In the genomic region with DNA sequence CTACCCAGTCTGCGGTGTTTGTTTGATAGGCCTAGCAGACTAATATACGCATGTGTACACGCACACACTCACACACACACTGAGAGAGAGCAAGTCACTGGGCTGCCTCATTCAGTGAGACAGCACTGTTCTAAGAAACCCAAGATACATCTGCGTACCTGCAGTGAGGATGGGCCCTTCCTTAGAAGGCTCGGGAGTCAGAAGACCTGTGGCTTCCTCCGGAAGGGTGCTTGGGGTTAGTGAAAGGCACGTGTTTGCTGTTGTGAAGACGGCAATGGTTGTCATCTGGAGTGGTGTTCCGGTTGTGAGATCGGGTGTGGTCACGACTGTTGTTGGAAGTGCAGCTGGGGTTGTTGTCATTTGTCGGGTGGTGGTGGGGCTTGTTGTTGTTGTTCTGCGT, we compare ENCODE assay signal across 33 cellular contexts. TPM values are rescaled to one million over a fixed set of nuclear protein-coding genes. Genes with fewer than 3 reads are reported as not detected.
"Had no signal": no experiment of that assay in that cellular context is flagged by ENCODE, and none has a peak within 500 bp of the region (broad histone marks: within the 10 kb centered on the region; RNA-seq: fewer than 3 reads in every experiment).

No MANE protein-coding gene starts in this region.

- H3K4me3 Mint-ChIP-seq: activated CD4-positive, alpha-beta T cell treated with anti-CD3 and anti-CD28 coated beads for 36 hours; neural crest cell; stimulated activated naive B cell treated with anti-CD40 and anti-IgM and Interleukin-4, amounts not matched to agents 10 μg/mL and 1 μg/mL and 100 μg/mL, for 72 hours; T-cell; T-helper 2 cell treated with Interferon-gamma antibody and Interleukin-4, amounts not matched to agents 5 μg/mL and 100 μg/mL, for 36 hours had no signal

- ATAC-seq: activated CD4-positive, alpha-beta T cell treated with anti-CD3 and anti-CD28 coated beads for 36 hours; gastroesophageal sphincter; left cardiac atrium; left ventricle myocardium superior; mucosa of descending colon; pancreas; stimulated activated naive B cell treated with anti-CD40 and anti-IgM and Interleukin-4, amounts not matched to agents 10 μg/mL and 1 μg/mL and 100 μg/mL, for 72 hours had no signal

- H3K27ac Mint-ChIP-seq: activated CD4-positive, alpha-beta T cell treated with anti-CD3 and anti-CD28 coated beads for 36 hours; stimulated activated naive B cell treated with anti-CD40 and anti-IgM and Interleukin-4, amounts not matched to agents 10 μg/mL and 1 μg/mL and 100 μg/mL, for 72 hours; T-helper 2 cell treated with Interferon-gamma antibody and Interleukin-4, amounts not matched to agents 5 μg/mL and 100 μg/mL, for 36 hours had no signal

- H3K27me3 Mint-ChIP-seq: activated CD4-positive, alpha-beta T cell treated with anti-CD3 and anti-CD28 coated beads for 36 hours; T-cell had no signal

- H3K9me3 Mint-ChIP-seq: neural crest cell; stimulated activated naive B cell treated with anti-CD40 and anti-IgM and Interleukin-4, amounts not matched to agents 10 μg/mL and 1 μg/mL and 100 μg/mL, for 72 hours; T-cell; T-helper 2 cell treated with Interferon-gamma antibody and Interleukin-4, amounts not matched to agents 5 μg/mL and 100 μg/mL, for 36 hours had no signal

- H3K36me3 Mint-ChIP-seq: stimulated activated naive B cell treated with anti-CD40 and anti-IgM and Interleukin-4, amounts not matched to agents 10 μg/mL and 1 μg/mL and 100 μg/mL, for 72 hours had no signal

- H3K4me3 ChIP-seq: gastroesophageal sphincter, mucosa of descending colon, pancreas, prostate gland, sigmoid colon, smooth muscle cell, stomach, thyroid gland, upper lobe of left lung, vagina had no signal

- DNase-seq: activated CD4-positive, alpha-beta T cell treated with anti-CD3 and anti-CD28 coated beads for 36 hours; activated CD4-positive, alpha-beta T cell treated with anti-CD3 and anti-CD28 coated beads, Interleukin-2, amount 50 U/mL, for 48 hours; activated CD4-positive, CD25-positive, alpha-beta regulatory T cell; activated effector memory CD4-positive, alpha-beta T cell treated with anti-CD3 and anti-CD28 coated beads, Interleukin-2, amount 50 U/mL, for 16 hours; activated naive CD4-positive, alpha-beta T cell treated with anti-CD3 and anti-CD28 coated beads, Interleukin-2, amount 50 U/mL, for 16 hours; amniotic stem cell; brain microvascular endothelial cell; cortex of kidney; head of caudate nucleus; hippocampal formation; left cardiac atrium; left ventricle myocardium superior; mucosa of descending colon; nucleus accumbens; pancreas; sigmoid colon; stimulated activated CD4-positive, alpha-beta T cell treated with anti-CD3 and anti-CD28 coated beads, Interleukin-1b, Interleukin-23, amount 100 ng/mL, for 48 hours; stimulated activated CD4-positive, alpha-beta T cell treated with anti-CD3 and anti-CD28 coated beads, Interleukin-4, amount 100 ng/mL, for 4 hours; stimulated activated CD8-positive, alpha-beta memory T cell treated with anti-CD3 and anti-CD28 coated beads, Interleukin-4, amount 100 ng/mL, for 48 hours; stimulated activated naive B cell treated with anti-CD40 and anti-IgM and Interleukin-4, amounts not matched to agents 10 μg/mL and 1 μg/mL and 100 μg/mL, for 72 hours; stomach; thyroid gland; upper lobe of left lung had no signal

RNA-seq across cellular contexts. Expression of a gene that starts 11.7 kb away (rescaled TPM):
- polyA plus RNA-seq: endothelial cell of umbilical vein, fibroblast of lung, keratinocyte, pancreas, smooth muscle cell had no signal
